Comparison of ENCODE assay signal across 2 cellular contexts in genomic region chr18:37483221-37483971, GRCh38.
TF ChIP-seq lines count a peak whose summit lies in the region.

No MANE protein-coding gene starts in this region.

TF ChIP-seq in Ishikawa, 13 proteins besides CTCF, POLR2A, EP300 and RAD21 (continued from another document):
- peak; percentile 90 for TF ChIP-seq REST (IDR thresholded peaks at IDR 0.05; ENCODE audit: low read depth)

TF ChIP-seq in GM12878, 131 proteins besides CTCF, POLR2A, EP300 and RAD21 (continued from another document):
- TF ChIP-seq REST (IDR thresholded peaks at IDR 0.05; ENCODE audit: low read depth, low read length), result peak; percentile 83
